Comparison of ENCODE assay signal across 1 cellular context in genomic region chr3:138329127-138329983, GRCh38.
A peak's percentile ranks its signal among the peaks of the same experiment; 100 is the strongest.
TF ChIP-seq lines count a peak whose summit lies in the region.

NME9 (minus strand) TSS chr3:138329851; CDS start chr3:138329335, 516 bp downstream.

TF ChIP-seq in HEK293, 187 proteins besides CTCF, POLR2A, EP300 and RAD21 (continued from another document and continues in another):
- no peak for TF ChIP-seq ZNF549 (tag by site-specific recombination; IDR thresholded peaks at IDR 0.05)
- TF ChIP-seq ZNF639 (tag by site-specific recombination; IDR thresholded peaks at IDR 0.05) = no peak
- no peak for TF ChIP-seq ZNF624 (tag by site-specific recombination; IDR thresholded peaks at IDR 0.05)
- no peak for TF ChIP-seq ZNF473 (tag by site-specific recombination; IDR thresholded peaks at IDR 0.05)
- TF ChIP-seq, protein P1, sequence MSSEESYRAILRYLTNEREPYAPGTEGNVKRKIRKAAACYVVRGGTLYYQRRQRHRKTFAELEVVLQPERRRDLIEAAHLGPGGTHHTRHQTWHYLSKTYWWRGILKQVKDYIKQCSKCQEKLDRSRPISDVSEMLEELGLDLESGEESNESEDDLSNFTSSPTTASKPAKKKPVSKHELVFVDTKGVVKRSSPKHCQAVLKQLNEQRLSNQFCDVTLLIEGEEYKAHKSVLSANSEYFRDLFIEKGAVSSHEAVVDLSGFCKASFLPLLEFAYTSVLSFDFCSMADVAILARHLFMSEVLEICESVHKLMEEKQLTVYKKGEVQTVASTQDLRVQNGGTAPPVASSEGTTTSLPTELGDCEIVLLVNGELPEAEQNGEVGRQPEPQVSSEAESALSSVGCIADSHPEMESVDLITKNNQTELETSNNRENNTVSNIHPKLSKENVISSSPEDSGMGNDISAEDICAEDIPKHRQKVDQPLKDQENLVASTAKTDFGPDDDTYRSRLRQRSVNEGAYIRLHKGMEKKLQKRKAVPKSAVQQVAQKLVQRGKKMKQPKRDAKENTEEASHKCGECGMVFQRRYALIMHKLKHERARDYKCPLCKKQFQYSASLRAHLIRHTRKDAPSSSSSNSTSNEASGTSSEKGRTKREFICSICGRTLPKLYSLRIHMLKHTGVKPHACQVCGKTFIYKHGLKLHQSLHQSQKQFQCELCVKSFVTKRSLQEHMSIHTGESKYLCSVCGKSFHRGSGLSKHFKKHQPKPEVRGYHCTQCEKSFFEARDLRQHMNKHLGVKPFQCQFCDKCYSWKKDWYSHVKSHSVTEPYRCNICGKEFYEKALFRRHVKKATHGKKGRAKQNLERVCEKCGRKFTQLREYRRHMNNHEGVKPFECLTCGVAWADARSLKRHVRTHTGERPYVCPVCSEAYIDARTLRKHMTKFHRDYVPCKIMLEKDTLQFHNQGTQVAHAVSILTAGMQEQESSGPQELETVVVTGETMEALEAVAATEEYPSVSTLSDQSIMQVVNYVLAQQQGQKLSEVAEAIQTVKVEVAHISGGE (tag by site-specific recombination; conservative IDR thresholded peaks at IDR 0.05; ENCODE audit: low read depth) = no peak
- TF ChIP-seq ZNF518A (tag by site-specific recombination; conservative IDR thresholded peaks at IDR 0.05; ENCODE audit: low read depth) = no peak
- TF ChIP-seq ZNF555 (tag by site-specific recombination; conservative IDR thresholded peaks at IDR 0.05) = no peak
- no peak for TF ChIP-seq SP7 (tag by site-specific recombination; IDR thresholded peaks at IDR 0.05)
- TF ChIP-seq HOXD13 (CRISPR knock-in tag; IDR thresholded peaks at IDR 0.05; ENCODE audit: borderline replicate concordance) = no peak
- TF ChIP-seq ZNF558 (tag by site-specific recombination; IDR thresholded peaks at IDR 0.05) = no peak
- TF ChIP-seq EGR2 (tag by site-specific recombination; IDR thresholded peaks at IDR 0.05; ENCODE audit: low read depth) = no peak
- no peak for TF ChIP-seq ZNF416 (tag by site-specific recombination; IDR thresholded peaks at IDR 0.05)
- no peak for TF ChIP-seq ELK4 (IDR thresholded peaks at IDR 0.05; ENCODE audit: borderline replicate concordance, low read depth, low read length)
- TF ChIP-seq ZFP41 (tag by site-specific recombination; IDR thresholded peaks at IDR 0.05; ENCODE audit: borderline replicate concordance) = no peak
- TF ChIP-seq SCRT2 (tag by site-specific recombination; IDR thresholded peaks at IDR 0.05) = no peak
- TF ChIP-seq OSR2 (tag by site-specific recombination; IDR thresholded peaks at IDR 0.05) = no peak
- TF ChIP-seq ATF2 (tag by site-specific recombination; IDR thresholded peaks at IDR 0.05; ENCODE audit: low read depth) = no peak
- TF ChIP-seq, protein P2, sequence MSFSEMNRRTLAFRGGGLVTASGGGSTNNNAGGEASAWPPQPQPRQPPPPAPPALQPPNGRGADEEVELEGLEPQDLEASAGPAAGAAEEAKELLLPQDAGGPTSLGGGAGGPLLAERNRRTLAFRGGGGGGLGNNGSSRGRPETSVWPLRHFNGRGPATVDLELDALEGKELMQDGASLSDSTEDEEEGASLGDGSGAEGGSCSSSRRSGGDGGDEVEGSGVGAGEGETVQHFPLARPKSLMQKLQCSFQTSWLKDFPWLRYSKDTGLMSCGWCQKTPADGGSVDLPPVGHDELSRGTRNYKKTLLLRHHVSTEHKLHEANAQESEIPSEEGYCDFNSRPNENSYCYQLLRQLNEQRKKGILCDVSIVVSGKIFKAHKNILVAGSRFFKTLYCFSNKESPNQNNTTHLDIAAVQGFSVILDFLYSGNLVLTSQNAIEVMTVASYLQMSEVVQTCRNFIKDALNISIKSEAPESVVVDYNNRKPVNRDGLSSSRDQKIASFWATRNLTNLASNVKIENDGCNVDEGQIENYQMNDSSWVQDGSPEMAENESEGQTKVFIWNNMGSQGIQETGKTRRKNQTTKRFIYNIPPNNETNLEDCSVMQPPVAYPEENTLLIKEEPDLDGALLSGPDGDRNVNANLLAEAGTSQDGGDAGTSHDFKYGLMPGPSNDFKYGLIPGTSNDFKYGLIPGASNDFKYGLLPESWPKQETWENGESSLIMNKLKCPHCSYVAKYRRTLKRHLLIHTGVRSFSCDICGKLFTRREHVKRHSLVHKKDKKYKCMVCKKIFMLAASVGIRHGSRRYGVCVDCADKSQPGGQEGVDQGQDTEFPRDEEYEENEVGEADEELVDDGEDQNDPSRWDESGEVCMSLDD (tag by site-specific recombination; IDR thresholded peaks at IDR 0.05) = no peak
- no peak for TF ChIP-seq ZNF133 (tag by site-specific recombination; IDR thresholded peaks at IDR 0.05)
- TF ChIP-seq ZNF571 (tag by site-specific recombination; IDR thresholded peaks at IDR 0.05) = no peak
- no peak for TF ChIP-seq ZFP37 (tag by site-specific recombination; IDR thresholded peaks at IDR 0.05)
- TF ChIP-seq, protein P3, sequence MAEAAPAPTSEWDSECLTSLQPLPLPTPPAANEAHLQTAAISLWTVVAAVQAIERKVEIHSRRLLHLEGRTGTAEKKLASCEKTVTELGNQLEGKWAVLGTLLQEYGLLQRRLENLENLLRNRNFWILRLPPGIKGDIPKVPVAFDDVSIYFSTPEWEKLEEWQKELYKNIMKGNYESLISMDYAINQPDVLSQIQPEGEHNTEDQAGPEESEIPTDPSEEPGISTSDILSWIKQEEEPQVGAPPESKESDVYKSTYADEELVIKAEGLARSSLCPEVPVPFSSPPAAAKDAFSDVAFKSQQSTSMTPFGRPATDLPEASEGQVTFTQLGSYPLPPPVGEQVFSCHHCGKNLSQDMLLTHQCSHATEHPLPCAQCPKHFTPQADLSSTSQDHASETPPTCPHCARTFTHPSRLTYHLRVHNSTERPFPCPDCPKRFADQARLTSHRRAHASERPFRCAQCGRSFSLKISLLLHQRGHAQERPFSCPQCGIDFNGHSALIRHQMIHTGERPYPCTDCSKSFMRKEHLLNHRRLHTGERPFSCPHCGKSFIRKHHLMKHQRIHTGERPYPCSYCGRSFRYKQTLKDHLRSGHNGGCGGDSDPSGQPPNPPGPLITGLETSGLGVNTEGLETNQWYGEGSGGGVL (tag by site-specific recombination; IDR thresholded peaks at IDR 0.05) = no peak
- peak; percentile 7; the same call in 1 of the 2 replicates for TF ChIP-seq ZNF596 (tag by site-specific recombination; IDR thresholded peaks at IDR 0.05)
- TF ChIP-seq ZNF292 (tag by site-specific recombination; IDR thresholded peaks at IDR 0.05; ENCODE audit: borderline replicate concordance, low read depth) = no peak
- peak; percentile 43 for TF ChIP-seq ZIC2 (tag by site-specific recombination; IDR thresholded peaks at IDR 0.05)
- no peak for TF ChIP-seq ZNF785 (tag by site-specific recombination; IDR thresholded peaks at IDR 0.05)
- no peak for TF ChIP-seq ZNF404 (tag by site-specific recombination; IDR thresholded peaks at IDR 0.05)
- TF ChIP-seq, protein P4, sequence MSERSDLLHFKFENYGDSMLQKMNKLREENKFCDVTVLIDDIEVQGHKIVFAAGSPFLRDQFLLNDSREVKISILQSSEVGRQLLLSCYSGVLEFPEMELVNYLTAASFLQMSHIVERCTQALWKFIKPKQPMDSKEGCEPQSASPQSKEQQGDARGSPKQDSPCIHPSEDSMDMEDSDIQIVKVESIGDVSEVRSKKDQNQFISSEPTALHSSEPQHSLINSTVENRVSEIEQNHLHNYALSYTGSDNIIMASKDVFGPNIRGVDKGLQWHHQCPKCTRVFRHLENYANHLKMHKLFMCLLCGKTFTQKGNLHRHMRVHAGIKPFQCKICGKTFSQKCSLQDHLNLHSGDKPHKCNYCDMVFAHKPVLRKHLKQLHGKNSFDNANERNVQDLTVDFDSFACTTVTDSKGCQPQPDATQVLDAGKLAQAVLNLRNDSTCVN (tag by site-specific recombination; optimal IDR thresholded peaks at IDR 0.05) = peak; percentile 66
- no peak for TF ChIP-seq TCF7L2 (IDR thresholded peaks at IDR 0.05; ENCODE audit: borderline replicate concordance, low read depth, low read length)
- TF ChIP-seq ZNF433 (tag by site-specific recombination; IDR thresholded peaks at IDR 0.05; ENCODE audit: low read depth) = no peak
- TF ChIP-seq MYNN (tag by site-specific recombination; IDR thresholded peaks at IDR 0.05; ENCODE audit: borderline replicate concordance) = no peak; the same call in 1 of the 2 replicates
- TF ChIP-seq, protein P5, sequence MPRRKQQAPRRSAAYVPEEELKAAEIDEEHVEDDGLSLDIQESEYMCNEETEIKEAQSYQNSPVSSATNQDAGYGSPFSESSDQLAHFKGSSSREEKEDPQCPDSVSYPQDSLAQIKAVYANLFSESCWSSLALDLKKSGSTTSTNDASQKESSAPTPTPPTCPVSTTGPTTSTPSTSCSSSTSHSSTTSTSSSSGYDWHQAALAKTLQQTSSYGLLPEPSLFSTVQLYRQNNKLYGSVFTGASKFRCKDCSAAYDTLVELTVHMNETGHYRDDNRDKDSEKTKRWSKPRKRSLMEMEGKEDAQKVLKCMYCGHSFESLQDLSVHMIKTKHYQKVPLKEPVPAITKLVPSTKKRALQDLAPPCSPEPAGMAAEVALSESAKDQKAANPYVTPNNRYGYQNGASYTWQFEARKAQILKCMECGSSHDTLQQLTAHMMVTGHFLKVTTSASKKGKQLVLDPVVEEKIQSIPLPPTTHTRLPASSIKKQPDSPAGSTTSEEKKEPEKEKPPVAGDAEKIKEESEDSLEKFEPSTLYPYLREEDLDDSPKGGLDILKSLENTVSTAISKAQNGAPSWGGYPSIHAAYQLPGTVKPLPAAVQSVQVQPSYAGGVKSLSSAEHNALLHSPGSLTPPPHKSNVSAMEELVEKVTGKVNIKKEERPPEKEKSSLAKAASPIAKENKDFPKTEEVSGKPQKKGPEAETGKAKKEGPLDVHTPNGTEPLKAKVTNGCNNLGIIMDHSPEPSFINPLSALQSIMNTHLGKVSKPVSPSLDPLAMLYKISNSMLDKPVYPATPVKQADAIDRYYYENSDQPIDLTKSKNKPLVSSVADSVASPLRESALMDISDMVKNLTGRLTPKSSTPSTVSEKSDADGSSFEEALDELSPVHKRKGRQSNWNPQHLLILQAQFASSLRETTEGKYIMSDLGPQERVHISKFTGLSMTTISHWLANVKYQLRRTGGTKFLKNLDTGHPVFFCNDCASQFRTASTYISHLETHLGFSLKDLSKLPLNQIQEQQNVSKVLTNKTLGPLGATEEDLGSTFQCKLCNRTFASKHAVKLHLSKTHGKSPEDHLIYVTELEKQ (tag by site-specific recombination; IDR thresholded peaks at IDR 0.05; ENCODE audit: borderline replicate concordance) = no peak
- peak; percentile 91 for TF ChIP-seq KLF9 (tag by site-specific recombination; IDR thresholded peaks at IDR 0.05; ENCODE audit: low read depth)
